9 cellular contexts compared by ENCODE assay signal in genomic region chr11:117950320-117950719, GRCh38. TPM values are rescaled to one million over a fixed set of nuclear protein-coding genes. Genes with fewer than 3 reads are reported as not detected.
DNase-seq lines count a peak whose midpoint lies in the region; ATAC-seq and TF ChIP-seq lines count a peak whose summit lies in the region.
"Had no signal": no experiment of that assay in that cellular context is flagged by ENCODE, and none has a peak within 500 bp of the region (broad histone marks: within the 10 kb centered on the region; RNA-seq: fewer than 3 reads in every experiment).

No MANE protein-coding gene starts in this region.

- H3K36me3 Mint-ChIP-seq in naive thymus-derived CD8-positive, alpha-beta T cell: no peaks in the 10 kb centered on the region
- H3K36me3 Mint-ChIP-seq in Calu3 (ENCODE audit: insufficient read depth, unreplicated experiment) (no peaks in the 10 kb centered on the region), H9 (ENCODE audit: insufficient read depth in 1 of 3, low read depth in 3 of 3) (no peaks in the 10 kb centered on the region)

- H3K27ac ChIP-seq in DOHH2 (ENCODE audit: low read depth, low read length) (peak overlapping the region; percentile 58), H9 (ENCODE audit: insufficient read length, low read depth, low read length) (no peak overlapping the region)
- H3K27ac ChIP-seq: PC-9 had no signal

- peak overlapping the region; percentile 66 to 90 (median 82) for H3K4me3 Mint-ChIP-seq in naive thymus-derived CD8-positive, alpha-beta T cell
- H3K4me3 Mint-ChIP-seq in Calu3 (ENCODE audit: low read depth, unreplicated experiment) (no peak overlapping the region), H9 (no peak overlapping the region)

- no peak overlapping the region for H3K23ac ChIP-seq in H9 (ENCODE audit: insufficient read length, low read depth, low read length)

- no peak overlapping the region for H4K5ac ChIP-seq in H9 (ENCODE audit: insufficient read length, low read depth, low read length)

- no peak overlapping the region for H2BK120ac ChIP-seq in H9 (ENCODE audit: low read depth, low read length, poor library complexity, severe bottlenecking)

- CTCF ChIA-PET in Calu3 (lab: Charles Lee): interaction anchor here (0.7 to 2.4 kb wide), 2 partner anchors 103 to 145 kb away, joined by 5 to 9 read pairs; no protein-coding TSS in a partner anchor

- no peak overlapping the region for H4K91ac ChIP-seq in H9 (ENCODE audit: insufficient read length, low read depth, low read length)

- no peak overlapping the region for H2BK20ac ChIP-seq in H9 (ENCODE audit: low read depth, low read length, poor library complexity, severe bottlenecking)

- H3K23me2 ChIP-seq in H9 (ENCODE audit: insufficient read length, low read depth, low read length, poor library complexity, severe bottlenecking): no peaks in the 10 kb centered on the region

- H3K56ac ChIP-seq in H9 (ENCODE audit: insufficient read length, low read depth, low read length): no peak overlapping the region

- H3K27me3 Mint-ChIP-seq in naive thymus-derived CD8-positive, alpha-beta T cell: no peaks in the 10 kb centered on the region
- H3K27me3 Mint-ChIP-seq in Calu3 (ENCODE audit: unreplicated experiment): no peaks in the 10 kb centered on the region
- H3K27me3 Mint-ChIP-seq in H9 (ENCODE audit: low read depth): peaks cover 8% of the 10 kb centered on the region

- H3K36me3 ChIP-seq in DOHH2 (ENCODE audit: control insufficient read depth, low read length): no peaks in the 10 kb centered on the region

- no peak overlapping the region for H2BK15ac ChIP-seq in H9 (ENCODE audit: low read depth, low read length)

- DNase-seq in NB4 (ENCODE audit: low read depth) (peak; percentile 65), NCI-H446 treated with DMSO at 0.1 percent for 48 hours (lab: John Stamatoyannopoulos, UW) (no peak), Calu3 (no peak), H9 (no peak)
- peak; percentile 31 for DNase-seq in activated T-helper 9 cell treated with anti-CD3 and anti-CD28 coated beads, Interleukin-2, amount 50 U/mL, for 16 hours (ENCODE audit: low read depth)
- peak; percentile 29 to 85 (median 73) for DNase-seq in naive thymus-derived CD8-positive, alpha-beta T cell
- DNase-seq: PC-9 had no signal

- intact Hi-C loops in Calu3 (cut with micrococcal nuclease; ENCODE audit: unreplicated experiment): loop anchor here (1.0 kb wide), 1 partner anchor 103 kb away; no protein-coding TSS in a partner anchor

- peaks cover 59% of the 10 kb centered on the region for H3K4me1 ChIP-seq in DOHH2 (ENCODE audit: control insufficient read depth, low read length)
- no peaks in the 10 kb centered on the region for H3K4me1 ChIP-seq in H9 (ENCODE audit: insufficient read depth, low read length)

- TF ChIP-seq CTCF in DOHH2 (IDR thresholded peaks at IDR 0.05; ENCODE audit: low read depth, low read length, poor library complexity, severe bottlenecking): peak; percentile 62
- TF ChIP-seq CTCF in NB4 (IDR thresholded peaks at IDR 0.05; ENCODE audit: low read depth, low read length): peak; percentile 40
- no peak for TF ChIP-seq CTCF in Calu3 (IDR thresholded peaks at IDR 0.05; ENCODE audit: unreplicated experiment)
- TF ChIP-seq CTCF in H9 (conservative IDR thresholded peaks at IDR 0.05): no peak

- no peak overlapping the region for H2AFZ ChIP-seq in H9 (ENCODE audit: low read length)
- H2AFZ ChIP-seq: PC-9 had no signal

- no peaks in the 10 kb centered on the region for H3K9me3 Mint-ChIP-seq in naive thymus-derived CD8-positive, alpha-beta T cell
- H3K9me3 Mint-ChIP-seq in Calu3 (ENCODE audit: low read depth, unreplicated experiment): no peaks in the 10 kb centered on the region
- H3K9me3 Mint-ChIP-seq in H9: no peaks in the 10 kb centered on the region

- H3K79me2 ChIP-seq in DOHH2 (ENCODE audit: control insufficient read depth, low read length) (no peaks in the 10 kb centered on the region), H9 (ENCODE audit: insufficient read depth, low read length) (no peaks in the 10 kb centered on the region)

- no peaks in the 10 kb centered on the region for H3K9me3 ChIP-seq in DOHH2 (ENCODE audit: control insufficient read depth, insufficient read depth, low read length)
- no peaks in the 10 kb centered on the region for H3K9me3 ChIP-seq in H9 (ENCODE audit: control insufficient read depth, low read depth, low read length)

- peaks cover 37 to 94% (median 87%) of the 10 kb centered on the region in 4 donors for H3K4me1 Mint-ChIP-seq in naive thymus-derived CD8-positive, alpha-beta T cell
- peaks cover 8% of the 10 kb centered on the region for H3K4me1 Mint-ChIP-seq in Calu3 (ENCODE audit: low read depth, unreplicated experiment)
- H3K4me1 Mint-ChIP-seq in H9: peaks cover 2 to 6% of the 10 kb centered on the region in 2 experiments; a peak in 2 of 4 replicates

- H3K27me3 ChIP-seq in DOHH2 (ENCODE audit: control insufficient read depth, low read length): no peaks in the 10 kb centered on the region
- H3K27me3 ChIP-seq in H9 (ENCODE audit: insufficient read depth, low read length): no peaks in the 10 kb centered on the region

- no peaks in the 10 kb centered on the region for H3K79me1 ChIP-seq in H9 (ENCODE audit: insufficient read depth, low read depth, low read length, poor library complexity, severe bottlenecking)

- no peak for TF ChIP-seq POLR2A in NB4 (IDR thresholded peaks at IDR 0.05; ENCODE audit: extremely low read depth, insufficient read length)

- H2BK5ac ChIP-seq in H9 (ENCODE audit: insufficient read length, low read length): no peak overlapping the region

- no TSS peak for BruUV-seq in Calu3 (replicated peaks; lab: Mats Ljungman, UMichigan)

- H3K9ac ChIP-seq in H9 (ENCODE audit: extremely low read depth, insufficient read length, low read length): no peak overlapping the region

- peak overlapping the region; percentile 72 for H3K4me2 ChIP-seq in DOHH2 (ENCODE audit: low read length)
- H3K4me2 ChIP-seq in H9 (ENCODE audit: insufficient read depth, insufficient read length, low read length): no peak overlapping the region
- H3K4me2 ChIP-seq: PC-9 had no signal

- no peak overlapping the region for H3K14ac ChIP-seq in H9 (ENCODE audit: insufficient read depth, low read length)

- no CpG with 5 or more reads among the region's 5 CpGs for WGBS in H9 (ENCODE audit: extremely low coverage, insufficient read length, low lambda C conversion rate)

- H3K18ac ChIP-seq in H9 (ENCODE audit: insufficient read length, low read depth, low read length): no peak overlapping the region

- H2AK5ac ChIP-seq in H9 (ENCODE audit: insufficient read length, low read length): no peak overlapping the region

- no peaks in the 10 kb centered on the region for H3K9me2 ChIP-seq in DOHH2 (replicated peaks; ENCODE audit: control insufficient read depth, low read length)

- H4K20me1 ChIP-seq in DOHH2 (ENCODE audit: control insufficient read depth, insufficient read depth, low read depth, low read length) (no peaks in the 10 kb centered on the region), H9 (ENCODE audit: control insufficient read depth, insufficient read depth, insufficient read length) (no peaks in the 10 kb centered on the region)

- peak; percentile 58 to 60 for ATAC-seq in naive thymus-derived CD8-positive, alpha-beta T cell
- ATAC-seq in GM21619 (IDR thresholded peaks at IDR 0.05; ENCODE audit: unreplicated experiment): no peak

- no peak overlapping the region for H3T11ph ChIP-seq in H9 (ENCODE audit: low read length)

- H4K8ac ChIP-seq in H9 (replicated peaks; ENCODE audit: insufficient read length, low read depth, low read length): no peak overlapping the region

- no peak overlapping the region for H3K4ac ChIP-seq in H9 (ENCODE audit: low read depth, low read length)

- no peak overlapping the region for H2BK12ac ChIP-seq in H9 (ENCODE audit: insufficient read length, low read depth, low read length)

- H3K4me3 ChIP-seq in DOHH2 (ENCODE audit: low read length) (peak overlapping the region; percentile 58), NB4 (ENCODE audit: low read depth, low read length) (no peak overlapping the region)
- H3K4me3 ChIP-seq: PC-9 had no signal

- no peaks in the 10 kb centered on the region for H3F3A ChIP-seq in DOHH2 (ENCODE audit: control insufficient read depth, insufficient read depth)

- POLR2A ChIA-PET in naive thymus-derived CD8-positive, alpha-beta T cell (lab: Charles Lee): interaction anchor here (0.9 to 11.2 kb wide), 20 partner anchors 11 to 135 kb away, joined by 3 to 309 read pairs (median 8); partner anchors contain the start of genes FXYD2 and IL10RA

- H3K27ac Mint-ChIP-seq in naive thymus-derived CD8-positive, alpha-beta T cell: peak overlapping the region; percentile 87 to 97 (median 94)
- H3K27ac Mint-ChIP-seq in Calu3 (ENCODE audit: unreplicated experiment): no peak overlapping the region
- no peak overlapping the region for H3K27ac Mint-ChIP-seq in H9

RNA-seq across cellular contexts. Expression of gene TMPRSS13, which starts 21.1 kb away (rescaled TPM):
- total RNA-seq in naive thymus-derived CD8-positive, alpha-beta T cell: 1 to 10 TPM; 4.8 to 9.2 TPM
- 1 to 10 TPM in 2 of 3 donors, under 1 TPM in 1; 0.05 to 1.5 (median 1.0) TPM for polyA plus RNA-seq in naive thymus-derived CD8-positive, alpha-beta T cell
- total RNA-seq in Calu3 (2022) (1.4 and 2.3 TPM in 2 replicates), H9 (2021) (0.35 and 0.50 TPM in 2 replicates)

RNA-seq across cellular contexts. Expression of gene IL10RA, which starts 35.9 kb away (rescaled TPM):
- 100 to 1,000 TPM; 205 to 217 TPM for total RNA-seq in naive thymus-derived CD8-positive, alpha-beta T cell
- 100 to 1,000 TPM in 2 of 3 donors, 10 to 100 TPM in 1; 99.2 to 185 (median 147) TPM for polyA plus RNA-seq in naive thymus-derived CD8-positive, alpha-beta T cell
- total RNA-seq in Calu3 (2022) (0.05 and 0.76 TPM in 2 replicates), H9 (2021) (not detected in 2 replicates)
- total RNA-seq: PC-9 had no signal

Comparison
In these comparisons a context has a peak if more than half of its experiments do, and no peak if none do; other contexts are left out.
1. CTCF ChIP-seq: peak in DOHH2 (single experiment) and NB4 (single experiment); none in Calu3 (single experiment) and H9 (single experiment).
2. DNase-seq: peak in NB4 (single experiment), activated T-helper 9 cell treated with anti-CD3 and anti-CD28 coated beads, Interleukin-2, amount 50 U/mL, for 16 hours (single experiment) and naive thymus-derived CD8-positive, alpha-beta T cell (10 of 10); none in NCI-H446 treated with DMSO at 0.1 percent for 48 hours (single experiment), Calu3 (single experiment) and H9 (single experiment).
3. H3K27ac Mint-ChIP-seq: peak in naive thymus-derived CD8-positive, alpha-beta T cell (10 of 10); none in Calu3 (single experiment) and H9 (0 of 3).
4. H3K4me3 Mint-ChIP-seq: peak in naive thymus-derived CD8-positive, alpha-beta T cell (10 of 10); none in Calu3 (single experiment) and H9 (0 of 2).
5. RNA of gene IL10RA, which starts 35.9 kb away (total RNA-seq): 205 to 217 TPM in naive thymus-derived CD8-positive, alpha-beta T cell; 0.05 to 0.76 TPM in Calu3 and not detected in H9; every median in the first group is over 100 times any median in the second.